In the genomic region with DNA sequence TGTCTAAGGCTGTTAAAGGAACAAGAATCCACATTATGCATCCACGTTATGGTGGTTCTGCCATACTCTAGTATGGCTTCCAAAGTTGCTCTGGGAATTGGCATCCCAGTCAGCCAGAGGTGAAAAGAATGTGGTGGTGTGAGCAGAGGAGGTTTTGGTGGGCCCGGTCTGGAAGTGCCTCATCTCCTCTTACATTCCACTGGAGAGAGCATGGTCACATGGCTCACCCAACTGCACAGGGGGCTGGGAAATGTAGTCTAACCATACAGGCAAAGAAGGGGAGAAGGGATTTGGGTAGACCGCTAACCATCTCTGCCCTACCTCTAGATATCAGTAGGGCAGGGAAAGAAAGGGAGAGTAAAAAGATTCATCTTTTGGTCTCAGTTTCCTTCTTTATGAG, we compare ENCODE assay signal across 21 cellular contexts. TPM values are rescaled to one million over a fixed set of nuclear protein-coding genes. Genes with fewer than 3 reads are reported as not detected.
A peak's percentile ranks its signal among the peaks of the same experiment; 100 is the strongest.
DNase-seq lines count a peak whose midpoint lies in the region; ATAC-seq, FAIRE-seq and TF ChIP-seq lines count a peak whose summit lies in the region.
"Had no signal": no experiment of that assay in that cellular context is flagged by ENCODE, and none has a peak within 500 bp of the region (broad histone marks: within the 10 kb centered on the region; RNA-seq: fewer than 3 reads in every experiment).

No MANE protein-coding gene starts in this region.

- peak overlapping the region; percentile 40; the same call in 1 of the 2 replicates for H2BK120ac ChIP-seq in IMR-90 (ENCODE audit: low read depth, low read length)
- no peak overlapping the region for H2BK120ac ChIP-seq in H1 (replicated peaks; ENCODE audit: low read depth, low read length)

- intact Hi-C loops in MCF 10A (cut with micrococcal nuclease): loop anchor here (5.0 to 10.0 kb wide), 2 partner anchors 48 to 316 kb away; a partner anchor contains a TSS
- intact Hi-C loops in breast epithelium (cut with DNase I; ENCODE audit: low total_unique reads): no loop called here
- intact Hi-C loops in IMR-90 (cut with micrococcal nuclease): no loop called here
- intact Hi-C loops in sigmoid colon (cut with DNase I): loop anchor here (10.0 kb wide), 2 partner anchors 274 to 526 kb away; no protein-coding TSS in a partner anchor
- intact Hi-C loops in activated T-helper 2 cell treated with anti-CD3 and anti-CD28 coated beads, Interferon-gamma antibody, Interleukin-2, Interleukin-4, amounts not matched to agents 10 μg/mL and 5 μg/mL and 100 μg/mL, durations not matched to agents 14 hours and 24 hours and 36 hours (cut with micrococcal nuclease): loop anchor here (5.0 kb wide), 1 partner anchor 318 kb away; a partner anchor contains a TSS
- intact Hi-C loops in ascending aorta (cut with DNase I): loop anchor here (10.0 kb wide), 2 partner anchors 274 to 1674 kb away; no protein-coding TSS in a partner anchor

- H2BK5ac ChIP-seq in IMR-90 (ENCODE audit: low read depth, low read length, poor library complexity, severe bottlenecking): no peak overlapping the region
- H2BK5ac ChIP-seq in H1 (ENCODE audit: low read depth, low read length): no peak overlapping the region

- TF ChIP-seq POLR2A in breast epithelium (IDR thresholded peaks at IDR 0.05) (no peak), IMR-90 (IDR thresholded peaks at IDR 0.05; ENCODE audit: low read depth, low read length) (no peak), H1 (IDR thresholded peaks at IDR 0.05; ENCODE audit: control extremely low read depth in 1 of 2, low read depth in 2 of 2, low read length in 2 of 2) (no peak), sigmoid colon (IDR thresholded peaks at IDR 0.05) (no peak)

- H3K36me3 ChIP-seq in breast epithelium (no peaks in the 10 kb centered on the region), IMR-90 (ENCODE audit: control insufficient read depth, insufficient read depth, low read length) (no peaks in the 10 kb centered on the region), H1 (ENCODE audit: control insufficient read depth in 2 of 4, insufficient read depth in 4 of 4, low read length in 3 of 4) (no peaks in the 10 kb centered on the region), sigmoid colon (no peaks in the 10 kb centered on the region), ascending aorta (no peaks in the 10 kb centered on the region)
- H3K36me3 ChIP-seq: BE2C, HAP-1 had no signal

- FAIRE-seq in H1 (lab: Jason Lieb, UNC): no peak
- FAIRE-seq: K562, RCC 7860 had no signal

- H2BK15ac ChIP-seq in IMR-90 (ENCODE audit: low read depth, low read length) (peak overlapping the region; percentile 55; the same call in 2 of the 3 replicates), H1 (ENCODE audit: low read length) (0 out of 2 replicates have a peak overlapping the region, but pooled peaks have one; percentile 48)

- H3K4me3 Mint-ChIP-seq in MCF 10A (ENCODE audit: unreplicated experiment): no peak overlapping the region
- H3K4me3 Mint-ChIP-seq in activated T-helper 2 cell treated with anti-CD3 and anti-CD28 coated beads, Interferon-gamma antibody, Interleukin-2, Interleukin-4, amounts not matched to agents 10 μg/mL and 5 μg/mL and 100 μg/mL, durations not matched to agents 14 hours and 24 hours and 36 hours (ENCODE audit: low read depth): no peak overlapping the region

- no peak overlapping the region for H3K4me2 ChIP-seq in IMR-90 (ENCODE audit: low read depth, low read length)
- H3K4me2 ChIP-seq in H1 (ENCODE audit: insufficient read depth in 1 of 2, low read depth in 2 of 2, low read length in 2 of 2): peak overlapping the region in 1 of 2 experiments; percentile 26; a peak in 2 of 4 replicates

- H3K14ac ChIP-seq in IMR-90 (replicated peaks; ENCODE audit: low read depth, low read length): peak overlapping the region; percentile 53
- H3K14ac ChIP-seq in H1 (ENCODE audit: insufficient read length): no peak overlapping the region

- peak overlapping the region; percentile 73; the same call in 1 of the 2 replicates for H2AK5ac ChIP-seq in IMR-90 (ENCODE audit: low read depth, low read length)
- no peak overlapping the region for H2AK5ac ChIP-seq in H1 (ENCODE audit: low read depth, low read length)

- H3K79me1 ChIP-seq in IMR-90 (ENCODE audit: low read depth in 1 of 2, low read length in 2 of 2): peaks cover 3 to 22% of the 10 kb centered on the region in 2 experiments; a peak in 3 of 4 replicates
- no peaks in the 10 kb centered on the region for H3K79me1 ChIP-seq in H1 (ENCODE audit: low read depth, low read length)

- no peak overlapping the region for H3K9ac ChIP-seq in IMR-90 (ENCODE audit: low read depth, low read length)
- H3K9ac ChIP-seq in H1 (replicated peaks in 1 of 4; ENCODE audit: extremely low read depth in 1 of 4, low read depth in 3 of 4, low read length in 3 of 4): no peak overlapping the region

- H3K56ac ChIP-seq in IMR-90 (ENCODE audit: extremely low read depth, insufficient read depth, low read length) (no peak overlapping the region), H1 (replicated peaks; ENCODE audit: insufficient read length, low read depth, low read length) (no peak overlapping the region)

- in situ Hi-C loops in IMR-90 (cut with MboI; ENCODE audit: low sequenced_read_pairs): no loop called here

- no peak overlapping the region for H4K5ac ChIP-seq in IMR-90 (ENCODE audit: low read depth, low read length)
- no peak overlapping the region for H4K5ac ChIP-seq in H1 (ENCODE audit: insufficient read length, low read depth, low read length)

- H3K27ac ChIP-seq in breast epithelium: no peak overlapping the region
- no peak overlapping the region for H3K27ac ChIP-seq in IMR-90 (ENCODE audit: insufficient read depth, low read length)
- H3K27ac ChIP-seq in H1 (ENCODE audit: low read depth, low read length): 0 out of 2 replicates have a peak overlapping the region, but pooled peaks have one; percentile 12
- peak overlapping the region in 3 of 4 donors; percentile 1 to 95 (median 94) for H3K27ac ChIP-seq in sigmoid colon
- H3K27ac ChIP-seq in ascending aorta: peak overlapping the region in 1 of 2 donors; percentile 98
- H3K27ac ChIP-seq: HL-60, SK-N-MC had no signal

- H3K27me3 Mint-ChIP-seq in MCF 10A (ENCODE audit: insufficient read depth, unreplicated experiment): no peaks in the 10 kb centered on the region
- H3K27me3 Mint-ChIP-seq in activated T-helper 2 cell treated with anti-CD3 and anti-CD28 coated beads, Interferon-gamma antibody, Interleukin-2, Interleukin-4, amounts not matched to agents 10 μg/mL and 5 μg/mL and 100 μg/mL, durations not matched to agents 14 hours and 24 hours and 36 hours (ENCODE audit: low read depth): peaks cover 47% of the 10 kb centered on the region

- H3K4me1 ChIP-seq in breast epithelium: peaks cover 4 to 9% of the 10 kb centered on the region in 2 donors
- H3K4me1 ChIP-seq in IMR-90 (ENCODE audit: control insufficient read depth, insufficient read depth, low read length): peaks cover 34% of the 10 kb centered on the region
- peaks cover 3 to 22% (median 8%) of the 10 kb centered on the region in 4 experiments; a peak in 6 of 7 replicates for H3K4me1 ChIP-seq in H1 (replicated peaks in 1 of 4; ENCODE audit: control insufficient read depth in 3 of 4, insufficient read depth in 4 of 4, low read length in 3 of 4)
- H3K4me1 ChIP-seq in sigmoid colon: peaks cover 0 to 66% (median 61%) of the 10 kb centered on the region in 4 donors
- H3K4me1 ChIP-seq in ascending aorta: peaks cover 13 to 48% of the 10 kb centered on the region in 2 donors

- CTCF ChIA-PET in MCF 10A (lab: Yijun Ruan, JAX) (no interaction called here), IMR-90 (lab: Yijun Ruan, JAX) (no interaction called here), H1 (lab: Charles Lee; ENCODE audit: partially characterized antibody) (interaction anchor here (0.8 to 1.3 kb wide), 2 partner anchors 11 to 92 kb away, joined by 4 to 5 read pairs; no protein-coding TSS in a partner anchor)

- H2BK20ac ChIP-seq in IMR-90 (ENCODE audit: low read depth, low read length): peak overlapping the region; percentile 70
- no peak overlapping the region for H2BK20ac ChIP-seq in H1 (ENCODE audit: low read length)

- DNase-seq in MCF 10A (ENCODE audit: unreplicated experiment): no peak
- DNase-seq in breast epithelium (ENCODE audit: low spot score in 2 of 2): no peak
- no peak for DNase-seq in IMR-90
- DNase-seq in H1 (ENCODE audit: low read depth in 1 of 2, low spot score in 2 of 2): no peak
- DNase-seq in sigmoid colon: no peak
- DNase-seq in activated T-helper 2 cell treated with anti-CD3 and anti-CD28 coated beads, Interferon-gamma antibody, Interleukin-2, Interleukin-4, amounts not matched to agents 10 μg/mL and 5 μg/mL and 100 μg/mL, durations not matched to agents 14 hours and 24 hours and 36 hours (ENCODE audit: low spot score): no peak
- no peak for DNase-seq in amygdala (lab: John Stamatoyannopoulos, UW)
- DNase-seq in ascending aorta (ENCODE audit: low spot score in 2 of 2): no peak
- DNase-seq: 8988T; BE2C; CD4-positive, alpha-beta T cell; NCI-H1105; NCI-H2081; NCI-H2171 treated with DMSO at 0.1 percent for 48 hours; NCI-H446 treated with DMSO at 0.1 percent for 48 hours; SHP77 had no signal

- H3K4me1 Mint-ChIP-seq in MCF 10A (ENCODE audit: insufficient read depth, unreplicated experiment): peaks cover 63% of the 10 kb centered on the region
- peaks cover 20% of the 10 kb centered on the region for H3K4me1 Mint-ChIP-seq in activated T-helper 2 cell treated with anti-CD3 and anti-CD28 coated beads, Interferon-gamma antibody, Interleukin-2, Interleukin-4, amounts not matched to agents 10 μg/mL and 5 μg/mL and 100 μg/mL, durations not matched to agents 14 hours and 24 hours and 36 hours (ENCODE audit: low read depth)

- no peaks in the 10 kb centered on the region for H3K9me3 ChIP-seq in breast epithelium
- H3K9me3 ChIP-seq in IMR-90 (ENCODE audit: control insufficient read depth, insufficient read depth, low read length): no peaks in the 10 kb centered on the region
- H3K9me3 ChIP-seq in H1 (ENCODE audit: insufficient read depth in 2 of 2, low read depth in 1 of 2, low read length in 1 of 2): no peaks in the 10 kb centered on the region
- no peaks in the 10 kb centered on the region for H3K9me3 ChIP-seq in sigmoid colon
- no peaks in the 10 kb centered on the region for H3K9me3 ChIP-seq in ascending aorta
- H3K9me3 ChIP-seq: BE2C, HAP-1 had no signal

- no peak overlapping the region for H4K8ac ChIP-seq in IMR-90 (ENCODE audit: low read depth in 2 of 2, low read length in 2 of 2)
- H4K8ac ChIP-seq in H1 (ENCODE audit: extremely low read depth, insufficient read depth, low read length): no peak overlapping the region

- H3K4ac ChIP-seq in IMR-90 (ENCODE audit: low read depth, low read length) (peak overlapping the region; percentile 62), H1 (replicated peaks; ENCODE audit: insufficient read length, low read depth, low read length) (no peak overlapping the region)

- no peaks in the 10 kb centered on the region for H3K9me3 Mint-ChIP-seq in MCF 10A (ENCODE audit: unreplicated experiment)
- H3K9me3 Mint-ChIP-seq in activated T-helper 2 cell treated with anti-CD3 and anti-CD28 coated beads, Interferon-gamma antibody, Interleukin-2, Interleukin-4, amounts not matched to agents 10 μg/mL and 5 μg/mL and 100 μg/mL, durations not matched to agents 14 hours and 24 hours and 36 hours: no peaks in the 10 kb centered on the region
- H3K9me3 Mint-ChIP-seq: CD4-positive, alpha-beta T cell had no signal

- WGBS in IMR-90 (ENCODE audit: extremely low coverage in 2 of 2, insufficient read length in 1 of 2), 2 experiments: no CpG with 5 or more reads among the region's 3 CpGs
- 86% methylated on average over 3 of the region's 3 CpGs; no CpG with 5 or more reads in 1 of the 2 experiments for WGBS in H1 (ENCODE audit: extremely low coverage in 1 of 2, insufficient coverage in 1 of 2, insufficient read length in 1 of 2, insufficient replicate concordance in 2 of 2, low coverage in 1 of 2, low lambda C conversion rate in 2 of 2, missing lambda C conversion rate in 1 of 2), 2 experiments
- 93 to 96% methylated on average over 3 of the region's 3 CpGs for WGBS in sigmoid colon, 2 donors

- POLR2A ChIA-PET in MCF 10A (lab: Yijun Ruan, JAX): interaction anchor here (0.7 to 2.4 kb wide), 2 partner anchors 21 to 51 kb away, joined by 3 to 9 read pairs; no protein-coding TSS in a partner anchor
- POLR2A ChIA-PET in IMR-90 (lab: Charles Lee; ENCODE audit: unreplicated experiment): no interaction called here
- POLR2A ChIA-PET in H1 (lab: Charles Lee; ENCODE audit: partially characterized antibody): no interaction called here

- H3K36me3 Mint-ChIP-seq in MCF 10A (ENCODE audit: insufficient read depth, unreplicated experiment): no peaks in the 10 kb centered on the region
- H3K36me3 Mint-ChIP-seq in activated T-helper 2 cell treated with anti-CD3 and anti-CD28 coated beads, Interferon-gamma antibody, Interleukin-2, Interleukin-4, amounts not matched to agents 10 μg/mL and 5 μg/mL and 100 μg/mL, durations not matched to agents 14 hours and 24 hours and 36 hours (ENCODE audit: low read depth): peaks cover 10% of the 10 kb centered on the region

- no peak overlapping the region for H3K23ac ChIP-seq in IMR-90 (ENCODE audit: low read depth, low read length)
- no peak overlapping the region for H3K23ac ChIP-seq in H1 (ENCODE audit: insufficient read length)

- H3K27me3 ChIP-seq in breast epithelium: no peaks in the 10 kb centered on the region
- no peaks in the 10 kb centered on the region for H3K27me3 ChIP-seq in IMR-90 (ENCODE audit: control insufficient read depth, insufficient read depth, low read length)
- H3K27me3 ChIP-seq in H1 (replicated peaks in 1 of 4; ENCODE audit: control insufficient read depth in 3 of 4, extremely low read depth in 1 of 4, insufficient read depth in 3 of 4, low read length in 3 of 4): peaks cover 7 to 30% (median 19%) of the 10 kb centered on the region in 4 experiments
- H3K27me3 ChIP-seq in sigmoid colon: no peaks in the 10 kb centered on the region
- no peaks in the 10 kb centered on the region for H3K27me3 ChIP-seq in ascending aorta
- H3K27me3 ChIP-seq: BE2C had no signal

- H2AFZ ChIP-seq in IMR-90 (replicated peaks; ENCODE audit: low read length, poor library complexity) (peak overlapping the region; percentile 15), H1 (ENCODE audit: low read length) (no peak overlapping the region)

- no peaks in the 10 kb centered on the region for H3K79me2 ChIP-seq in H1 (ENCODE audit: control insufficient read depth in 1 of 2, insufficient read depth in 2 of 2, low read length in 2 of 2)

- no peak for TF ChIP-seq EP300 in H1 (IDR thresholded peaks at IDR 0.05; ENCODE audit: borderline replicate concordance in 1 of 2, low read depth in 2 of 2, low read length in 2 of 2)
- TF ChIP-seq EP300 in sigmoid colon (IDR thresholded peaks at IDR 0.05): no peak

- H3K4me3 ChIP-seq in breast epithelium (no peak overlapping the region), IMR-90 (ENCODE audit: insufficient read depth, low read depth, low read length) (no peak overlapping the region), H1 (ENCODE audit: extremely low read depth in 1 of 4, insufficient read depth in 2 of 4, low read depth in 3 of 4, low read length in 4 of 4) (no peak overlapping the region), sigmoid colon (no peak overlapping the region), ascending aorta (no peak overlapping the region)
- H3K4me3 ChIP-seq: HAP-1, K562, SK-N-MC had no signal

- no peak overlapping the region for H2BK12ac ChIP-seq in H1 (ENCODE audit: low read depth, low read length)

- H3K9me1 ChIP-seq in IMR-90 (ENCODE audit: insufficient read depth, low read length): peaks cover 26% of the 10 kb centered on the region

- no peak for TF ChIP-seq RAD21 in IMR-90 (IDR thresholded peaks at IDR 0.05; ENCODE audit: low read length)
- TF ChIP-seq RAD21 in H1 (IDR thresholded peaks at IDR 0.05 in 1 of 2, conservative IDR thresholded peaks at IDR 0.05 in 1 of 2; ENCODE audit: low read depth in 2 of 2, low read length in 2 of 2): no peak

- H2AK9ac ChIP-seq in IMR-90 (replicated peaks; ENCODE audit: low read depth, low read length, poor library complexity): no peak overlapping the region

- H3K18ac ChIP-seq in IMR-90 (ENCODE audit: low read depth, low read length): no peak overlapping the region; the same call in 1 of the 2 replicates
- H3K18ac ChIP-seq in H1 (ENCODE audit: extremely low read depth, low read length): no peak overlapping the region

- dilution Hi-C loops in IMR-90 (cut with HindIII; ENCODE audit: low sequenced_read_pairs, unreplicated experiment): no loop called here

- TF ChIP-seq CTCF in MCF 10A (IDR thresholded peaks at IDR 0.05; ENCODE audit: unreplicated experiment) (no peak), breast epithelium (IDR thresholded peaks at IDR 0.05) (no peak), IMR-90 (conservative IDR thresholded peaks at IDR 0.05; ENCODE audit: low read depth, low read length) (no peak), H1 (IDR thresholded peaks at IDR 0.05; ENCODE audit: control extremely low read depth in 1 of 3, insufficient read depth in 1 of 3, low read depth in 1 of 3, low read length in 3 of 3) (no peak), sigmoid colon (IDR thresholded peaks at IDR 0.05) (no peak), ascending aorta (IDR thresholded peaks at IDR 0.05) (no peak)

- H3K23me2 ChIP-seq in H1 (ENCODE audit: low read depth, low read length): peaks cover 9% of the 10 kb centered on the region; the same call in 1 of the 2 replicates

- no peak for ATAC-seq in IMR-90 (ENCODE audit: low read depth)
- ATAC-seq: K562 had no signal

- peaks cover 3% of the 10 kb centered on the region; the same call in 1 of the 2 replicates for H4K20me1 ChIP-seq in IMR-90 (ENCODE audit: insufficient read depth, low read length)
- no peaks in the 10 kb centered on the region for H4K20me1 ChIP-seq in H1 (replicated peaks in 1 of 2; ENCODE audit: control insufficient read depth in 1 of 2, insufficient read depth in 2 of 2, low read length in 2 of 2)

- H4K91ac ChIP-seq in IMR-90 (ENCODE audit: insufficient read depth, low read depth, low read length) (peak overlapping the region; percentile 15; the same call in 1 of the 2 replicates), H1 (replicated peaks; ENCODE audit: insufficient read length, low read length) (no peak overlapping the region)

- H3K27ac Mint-ChIP-seq in MCF 10A (ENCODE audit: low read depth, unreplicated experiment): peak overlapping the region; percentile 47
- H3K27ac Mint-ChIP-seq in activated T-helper 2 cell treated with anti-CD3 and anti-CD28 coated beads, Interferon-gamma antibody, Interleukin-2, Interleukin-4, amounts not matched to agents 10 μg/mL and 5 μg/mL and 100 μg/mL, durations not matched to agents 14 hours and 24 hours and 36 hours: no peak overlapping the region
- H3K27ac Mint-ChIP-seq: CD4-positive, alpha-beta T cell had no signal

- BruUV-seq in MCF 10A (replicated peaks; lab: Mats Ljungman, UMichigan): no TSS peak
- no TSS peak for BruUV-seq in IMR-90 (replicated peaks; lab: Mats Ljungman, UMichigan)

RNA-seq across cellular contexts. Expression of a gene that starts 3.2 kb away (rescaled TPM):
- 8.6 and 10.3 TPM in 2 replicates for total RNA-seq in MCF 10A (2022)
- 10 to 100 TPM; 36.0 to 45.9 (median 45.1) TPM for total RNA-seq in breast epithelium
- total RNA-seq in IMR-90 (2012; rRNA removed): 23.9 and 25.6 TPM in 2 replicates
- 36.3 and 43.4 TPM in 2 replicates for polyA plus RNA-seq in IMR-90 (2012; rRNA removed)
- polyA plus RNA-seq in IMR-90 (2012; cell fraction: cytosol; rRNA removed): 26.1 and 37.9 TPM in 2 replicates
- polyA plus RNA-seq in IMR-90 (2012; cell fraction: nucleus; rRNA removed; ENCODE audit: low replicate concordance): 30.7 and 53.5 TPM in 2 replicates
- total RNA-seq in H1 (2021; fragmentation: NEBNext Ultra II Directional; extraction: Animal tissue kit (Norgen Biotek cat#: 25700)): 9.7 and 13.1 TPM in 2 replicates
- 5.0 and 5.3 TPM in 2 replicates for polyA plus RNA-seq in H1 (2011; rRNA removed)
- polyA plus RNA-seq in H1 (2011; cell fraction: cytosol; rRNA removed): 3.2 TPM
- 5.4 TPM for polyA plus RNA-seq in H1 (2011; cell fraction: nucleus; rRNA removed)
- polyA plus RNA-seq in H1 (2012, experiment 1 of 2): 4.5 to 6.0 TPM (median 5.0 TPM) in 4 replicates
- polyA plus RNA-seq in H1 (2012, experiment 2 of 2): 0.62 TPM
- polyA plus RNA-seq in H1 (2013, experiment 1 of 2): 5.1 TPM
- polyA plus RNA-seq in H1 (2013, experiment 2 of 2): 5.3 TPM
- 9.4 and 11.0 TPM in 2 replicates for polyA minus RNA-seq in H1 (2011; rRNA and poly(A)+ RNA removed)
- polyA minus RNA-seq in H1 (2011; cell fraction: cytosol; rRNA and poly(A)+ RNA removed): 8.3 TPM
- 8.0 TPM for polyA minus RNA-seq in H1 (2011; cell fraction: nucleus; rRNA and poly(A)+ RNA removed)
- 10 to 100 TPM; 24.5 to 61.6 (median 41.5) TPM for total RNA-seq in sigmoid colon
- polyA plus RNA-seq in sigmoid colon: 1 to 10 TPM in 2 of 3 donors, under 1 TPM in 1; 0.92 to 9.7 (median 1.8) TPM
- total RNA-seq in activated T-helper 2 cell treated with anti-CD3 and anti-CD28 coated beads, Interferon-gamma antibody, Interleukin-2, Interleukin-4, amounts not matched to agents 10 μg/mL and 5 μg/mL and 100 μg/mL, durations not matched to agents 14 hours and 24 hours and 36 hours: 58.0 and 59.1 TPM in 2 replicates
- total RNA-seq in ascending aorta: 153 TPM
- polyA plus RNA-seq: K562 had no signal

Comparison
In these comparisons a context has a peak if more than half of its experiments do, and no peak if none do; other contexts are left out.
1. intact Hi-C loops: an anchor here in MCF 10A (5.0 to 10.0 kb wide), sigmoid colon (10.0 kb wide), activated T-helper 2 cell treated with anti-CD3 and anti-CD28 coated beads, Interferon-gamma antibody, Interleukin-2, Interleukin-4, amounts not matched to agents 10 μg/mL and 5 μg/mL and 100 μg/mL, durations not matched to agents 14 hours and 24 hours and 36 hours (5.0 kb wide) and ascending aorta (10.0 kb wide); none called in breast epithelium and IMR-90.
2. H3K27ac ChIP-seq: peak in H1 (single experiment) and sigmoid colon (3 of 4); none in breast epithelium (0 of 2) and IMR-90 (single experiment).